ENCODE assay signal across 8 cellular contexts in genomic region chr15:101772921-101773320, GRCh38. TPM values are rescaled to one million over a fixed set of nuclear protein-coding genes. Genes with fewer than 3 reads are reported as not detected.
"Had no signal": no experiment of that assay in that cellular context is flagged by ENCODE, and none has a peak within 500 bp of the region (broad histone marks: within the 10 kb centered on the region; RNA-seq: fewer than 3 reads in every experiment).

No MANE protein-coding gene starts in this region.

- DNase-seq: H9, HCEC 1CT, HFFc6 had no signal

- ATAC-seq: GM23338, HepG2 had no signal

- H3K4me3 ChIP-seq: GM23338 had no signal

- H3K9me3 Mint-ChIP-seq: GM23338, HFFc6 had no signal

- H3K27me3 Mint-ChIP-seq: IgD-negative memory B cell had no signal

- H3K4me1 Mint-ChIP-seq: GM23338, IgD-negative memory B cell had no signal

- H3K27ac Mint-ChIP-seq: GM23338, H9, HFFc6, IgD-negative memory B cell had no signal

- H3K27ac ChIP-seq: HL-60 had no signal

- H3K4me3 Mint-ChIP-seq: GM23338, H9, HFFc6, IgD-negative memory B cell had no signal

RNA-seq across cellular contexts. Expression of gene OR4F6, which starts 30.4 kb away (rescaled TPM):
- total RNA-seq: GM23338, H1, H9, HepG2, HFFc6 had no signal

RNA-seq across cellular contexts. Expression of gene OR4F15, which starts 39.1 kb away (rescaled TPM):
- total RNA-seq: GM23338, H1, H9, HepG2 had no signal
